In the genomic region with DNA sequence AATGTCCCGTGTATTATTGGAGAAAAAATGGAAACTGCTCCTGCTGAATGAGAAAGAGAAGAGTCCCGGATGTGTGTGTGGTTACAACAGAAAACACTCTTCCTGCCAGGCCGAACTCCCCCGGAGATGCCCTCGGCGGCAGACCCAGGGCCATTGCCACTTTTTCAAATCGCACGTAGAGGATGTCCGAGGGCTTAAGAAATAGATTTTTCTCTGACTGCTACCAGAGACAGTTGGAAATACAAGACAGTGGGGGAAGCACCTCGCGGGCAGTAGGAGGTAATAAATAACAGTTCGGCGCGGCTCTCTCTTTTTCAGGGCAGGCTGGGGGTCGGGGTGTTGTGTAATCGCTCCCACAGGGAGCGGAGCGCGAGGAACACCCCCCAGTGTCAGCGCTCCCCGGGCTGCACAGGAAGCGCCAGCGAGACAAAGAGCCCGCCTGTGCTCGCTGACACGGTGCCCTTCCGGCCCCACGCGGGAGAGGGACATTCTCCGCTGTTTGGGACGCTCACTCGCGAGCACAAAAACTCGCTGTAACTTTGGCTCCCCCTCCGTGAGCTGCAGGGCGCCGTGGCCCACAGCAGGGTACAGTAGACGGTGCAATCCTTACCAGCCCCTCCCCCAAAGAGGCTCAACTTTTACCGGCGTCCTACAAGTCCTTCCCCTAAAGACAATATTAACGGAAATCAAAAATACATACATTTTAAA, we compare ENCODE assay signal across 8 cellular contexts. TPM values are rescaled to one million over a fixed set of nuclear protein-coding genes. Genes with fewer than 3 reads are reported as not detected.
DNase-seq lines count a peak whose midpoint lies in the region; ATAC-seq and TF ChIP-seq lines count a peak whose summit lies in the region.

No MANE protein-coding gene starts in this region.

- H3K27ac Mint-ChIP-seq in activated CD8-positive, alpha-beta T cell treated with anti-CD3 and anti-CD28 coated beads for 36 hours: peak overlapping the region; percentile 97
- H3K27ac Mint-ChIP-seq in effector memory CD8-positive, alpha-beta T cell: peak overlapping the region; percentile 97 to 98

- 0 out of 2 replicates have a peak, but pooled peaks have one; percentile 7 for TF ChIP-seq CTCF in AG04450 (IDR thresholded peaks at IDR 0.05; ENCODE audit: low read depth, low read length)
- TF ChIP-seq CTCF in activated CD8-positive, alpha-beta T cell treated with anti-CD3 and anti-CD28 coated beads for 36 hours (IDR thresholded peaks at IDR 0.05): no peak

- peak overlapping the region; percentile 94 for H3K4me3 Mint-ChIP-seq in activated CD8-positive, alpha-beta T cell treated with anti-CD3 and anti-CD28 coated beads for 36 hours
- H3K4me3 Mint-ChIP-seq in effector memory CD8-positive, alpha-beta T cell: peak overlapping the region; percentile 95 to 98

- no CpG with 5 or more reads among the region's 41 CpGs for WGBS in mesendoderm (ENCODE audit: extremely low coverage, insufficient coverage, low lambda C conversion rate)

- H3K79me2 ChIP-seq in mesendoderm (ENCODE audit: control insufficient read depth, insufficient read depth, low read length): peaks cover 41% of the 10 kb centered on the region

- POLR2A ChIA-PET in AG04450 (lab: Yijun Ruan, JAX): interaction anchor here (0.6 to 2.2 kb wide), 7 partner anchors 8 to 112 kb away, joined by 3 to 12 read pairs (median 4); no protein-coding TSS in a partner anchor
- POLR2A ChIA-PET in activated CD8-positive, alpha-beta T cell treated with anti-CD3 and anti-CD28 coated beads for 36 hours (lab: Charles Lee): interaction anchor here (0.7 to 1.8 kb wide), 2 partner anchors 16 to 163 kb away, joined by 3 to 10 read pairs; no protein-coding TSS in a partner anchor

- H3K56ac ChIP-seq in mesendoderm (ENCODE audit: low read length): peak overlapping the region; percentile 100

- intact Hi-C loops in activated CD8-positive, alpha-beta T cell treated with anti-CD3 and anti-CD28 coated beads for 36 hours (cut with micrococcal nuclease): loop anchor here (2.0 to 10.0 kb wide), 3 partner anchors 16 to 88 kb away; no protein-coding TSS in a partner anchor

- H3K79me1 ChIP-seq in mesendoderm (ENCODE audit: low read length): peaks cover 11% of the 10 kb centered on the region

- H3K9me3 ChIP-seq in AG04450 (ENCODE audit: control insufficient read depth, insufficient read depth, low read length): no peaks in the 10 kb centered on the region

- H3K27me3 ChIP-seq in AG04450 (ENCODE audit: control insufficient read depth, insufficient read depth, low read length) (no peaks in the 10 kb centered on the region), mesendoderm (ENCODE audit: insufficient read depth, low read length, poor library complexity) (no peaks in the 10 kb centered on the region)

- H2BK15ac ChIP-seq in mesendoderm (replicated peaks; ENCODE audit: low read depth): no peak overlapping the region

- CTCF ChIA-PET in AG04450 (lab: Charles Lee): interaction anchor here (0.9 to 1.8 kb wide), 2 partner anchors 261 to 263 kb away, joined by 4 to 12 read pairs; no protein-coding TSS in a partner anchor
- CTCF ChIA-PET in activated CD8-positive, alpha-beta T cell treated with anti-CD3 and anti-CD28 coated beads for 36 hours (lab: Charles Lee): interaction anchor here (1.1 kb wide), 1 partner anchor 9 kb away, joined by 4 read pairs; no protein-coding TSS in a partner anchor

- H2BK5ac ChIP-seq in mesendoderm (ENCODE audit: low read length): peak overlapping the region; percentile 97

- ATAC-seq in GM18858 (IDR thresholded peaks at IDR 0.05; ENCODE audit: unreplicated experiment): peak; percentile 44
- peak; percentile 50 for ATAC-seq in HG03060 (IDR thresholded peaks at IDR 0.05; ENCODE audit: low read depth, unreplicated experiment)
- peak; percentile 78 for ATAC-seq in activated CD8-positive, alpha-beta T cell treated with anti-CD3 and anti-CD28 coated beads for 36 hours
- peak; percentile 79 for ATAC-seq in effector memory CD8-positive, alpha-beta T cell (replicated peaks)

- H3K4me1 Mint-ChIP-seq in activated CD8-positive, alpha-beta T cell treated with anti-CD3 and anti-CD28 coated beads for 36 hours (ENCODE audit: low read depth): peaks cover 42% of the 10 kb centered on the region
- peaks cover 38 to 55% of the 10 kb centered on the region in 2 donors for H3K4me1 Mint-ChIP-seq in effector memory CD8-positive, alpha-beta T cell (ENCODE audit: low read depth in 2 of 2)

- peak overlapping the region; percentile 76 for H3K4ac ChIP-seq in mesendoderm (ENCODE audit: low read depth, low read length)

- peak overlapping the region; percentile 97 for H3K9ac ChIP-seq in mesendoderm (ENCODE audit: low read length)

- H3K27ac ChIP-seq in AG04450 (ENCODE audit: low read depth, low read length) (peak overlapping the region; percentile 96), mesendoderm (ENCODE audit: low read depth, low read length) (peak overlapping the region; percentile 84)

- H3K4me1 ChIP-seq in mesendoderm (ENCODE audit: control insufficient read depth, low read depth, low read length): peaks cover 17% of the 10 kb centered on the region

- peaks cover 36% of the 10 kb centered on the region for H3K36me3 Mint-ChIP-seq in activated CD8-positive, alpha-beta T cell treated with anti-CD3 and anti-CD28 coated beads for 36 hours (ENCODE audit: low read depth)
- peaks cover 28% of the 10 kb centered on the region for H3K36me3 Mint-ChIP-seq in effector memory CD8-positive, alpha-beta T cell (ENCODE audit: insufficient read depth)

- peak overlapping the region; percentile 54 for H3K18ac ChIP-seq in mesendoderm (ENCODE audit: low read length)

- H3K4me3 ChIP-seq in AG04450 (ENCODE audit: low read depth, low read length) (peak overlapping the region; percentile 94), mesendoderm (ENCODE audit: low read length) (peak overlapping the region; percentile 66)

- H2AK5ac ChIP-seq in mesendoderm (ENCODE audit: low read length): no peak overlapping the region

- DNase-seq in AG04450 (ENCODE audit: low read depth, low spot score) (peak; percentile 39), NCI-H748 (lab: John Stamatoyannopoulos, UW; ENCODE audit: unreplicated experiment) (peak; percentile 73), mesendoderm (peak; percentile 84)
- peak; percentile 85 for DNase-seq in activated CD8-positive, alpha-beta T cell treated with anti-CD3 and anti-CD28 coated beads for 36 hours
- DNase-seq in effector memory CD8-positive, alpha-beta T cell: peak; percentile 55 to 57 (median 56)
- DNase-seq in stimulated activated CD8-positive, alpha-beta memory T cell treated with anti-CD3 and anti-CD28 coated beads, Interleukin-15, amount 100 ng/mL, for 24 hours (ENCODE audit: low read depth): peak; percentile 28

- H2BK120ac ChIP-seq in mesendoderm (ENCODE audit: low read depth, low read length): no peak overlapping the region

- no peaks in the 10 kb centered on the region for H3K36me3 ChIP-seq in mesendoderm (ENCODE audit: control insufficient read depth, insufficient read depth, low read length)

- H3K9me3 Mint-ChIP-seq in activated CD8-positive, alpha-beta T cell treated with anti-CD3 and anti-CD28 coated beads for 36 hours: no peaks in the 10 kb centered on the region
- H3K9me3 Mint-ChIP-seq in effector memory CD8-positive, alpha-beta T cell: no peaks in the 10 kb centered on the region

- H4K5ac ChIP-seq in mesendoderm (ENCODE audit: low read length): no peak overlapping the region

- no peak overlapping the region for H3K23ac ChIP-seq in mesendoderm (ENCODE audit: low read length)

- no peaks in the 10 kb centered on the region for H3K27me3 Mint-ChIP-seq in activated CD8-positive, alpha-beta T cell treated with anti-CD3 and anti-CD28 coated beads for 36 hours
- no peaks in the 10 kb centered on the region for H3K27me3 Mint-ChIP-seq in effector memory CD8-positive, alpha-beta T cell

- no peak overlapping the region for H4K8ac ChIP-seq in mesendoderm (ENCODE audit: low read depth, low read length)

- peak overlapping the region; percentile 60 for H3K4me2 ChIP-seq in mesendoderm (ENCODE audit: low read length)

RNA-seq across cellular contexts. Expression of a gene that starts 1.1 kb away (rescaled TPM):
- polyA plus RNA-seq in AG04450 (2011; rRNA removed): 27.6 and 30.5 TPM in 2 replicates
- 37.8 and 42.7 TPM in 2 replicates for polyA minus RNA-seq in AG04450 (2011; rRNA and poly(A)+ RNA removed)
- 10 to 100 TPM; 54.4 to 60.2 TPM for total RNA-seq in activated CD8-positive, alpha-beta T cell treated with anti-CD3 and anti-CD28 coated beads for 36 hours
- polyA plus RNA-seq in mesendoderm (2013, experiment 1 of 2): 34.6 TPM
- polyA plus RNA-seq in mesendoderm (2013, experiment 2 of 2): 34.3 TPM

Comparison
In these comparisons a context has a peak if more than half of its experiments do, and no peak if none do; other contexts are left out.
1. Peak in every context shown above with its lines: DNase-seq, ATAC-seq, H3K4me3 ChIP-seq and H3K27ac ChIP-seq.
2. DNase-seq: peak in every context shown above with its lines; median percentile 85 in activated CD8-positive, alpha-beta T cell treated with anti-CD3 and anti-CD28 coated beads for 36 hours; 84 in mesendoderm; 73 in NCI-H748; 56 in effector memory CD8-positive, alpha-beta T cell; 39 in AG04450; 28 in stimulated activated CD8-positive, alpha-beta memory T cell treated with anti-CD3 and anti-CD28 coated beads, Interleukin-15, amount 100 ng/mL, for 24 hours.